In the genomic region with DNA sequence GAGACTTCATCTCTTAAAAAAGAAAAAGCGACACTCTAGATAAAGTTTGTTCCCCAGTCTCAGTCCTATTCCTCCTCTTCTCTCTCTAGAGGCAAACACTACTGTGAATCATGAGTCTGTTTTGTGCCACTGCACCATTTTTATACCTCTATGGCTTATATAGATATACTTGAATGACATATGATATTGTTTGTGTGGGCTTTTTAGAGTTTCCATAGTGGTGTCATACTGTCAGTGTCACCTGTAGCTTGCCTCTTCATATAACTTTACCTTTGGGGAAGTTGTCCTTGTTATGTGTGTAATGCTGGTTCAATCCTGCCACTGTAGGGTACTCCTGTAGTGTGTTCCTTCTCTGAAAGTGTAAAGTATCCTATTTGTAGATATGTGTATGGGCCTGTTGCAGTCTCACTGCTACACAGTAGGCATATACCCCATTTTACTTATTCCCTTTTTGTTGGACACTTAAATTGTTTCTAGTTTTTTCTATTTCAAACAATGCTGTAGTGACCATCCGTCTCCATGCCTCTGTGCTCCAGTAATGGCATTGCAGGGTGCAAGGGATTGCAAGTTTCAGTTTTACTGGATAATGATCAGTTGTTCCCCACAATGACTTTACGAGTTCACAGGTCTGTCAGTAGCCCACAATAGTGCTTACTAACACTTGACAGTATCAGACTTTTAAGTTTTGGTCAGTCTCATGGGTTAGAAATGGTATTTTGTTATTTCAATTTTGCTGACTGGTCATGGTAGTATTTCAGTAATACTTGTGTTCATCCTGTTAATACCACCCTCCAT, we compare ENCODE assay signal across 10 cellular contexts. TPM values are rescaled to one million over a fixed set of nuclear protein-coding genes. Genes with fewer than 3 reads are reported as not detected.
A peak's percentile ranks its signal among the peaks of the same experiment; 100 is the strongest.
DNase-seq lines count a peak whose midpoint lies in the region; ATAC-seq, FAIRE-seq and TF ChIP-seq lines count a peak whose summit lies in the region.
"Had no signal": no experiment of that assay in that cellular context is flagged by ENCODE, and none has a peak within 500 bp of the region (broad histone marks: within the 10 kb centered on the region; RNA-seq: fewer than 3 reads in every experiment).

No MANE protein-coding gene starts in this region.

- intact Hi-C loops in left ventricle myocardium inferior (cut with micrococcal nuclease), result no loop called here
- intact Hi-C loops in heart left ventricle (cut with DNase I), result no loop called here
- intact Hi-C loops in lower lobe of right lung (cut with DNase I), result no loop called here
- intact Hi-C loops in upper lobe of right lung (cut with DNase I), result no loop called here

- in situ Hi-C loops in G401 (cut with HindIII; ENCODE audit: low sequenced_read_pairs), result no loop called here

- no peaks in the 10 kb centered on the region for H3K9me3 Mint-ChIP-seq in activated naive CD8-positive, alpha-beta T cell treated with anti-CD3 and anti-CD28 coated beads, Interleukin-2, amount 50 U/mL, for 24 hours

- no peaks in the 10 kb centered on the region for H3K27me3 ChIP-seq in left ventricle myocardium inferior (ENCODE audit: low read depth)
- H3K27me3 ChIP-seq in heart left ventricle, result no peaks in the 10 kb centered on the region
- no peaks in the 10 kb centered on the region for H3K27me3 ChIP-seq in lower lobe of right lung (ENCODE audit: low read depth)
- no peaks in the 10 kb centered on the region for H3K27me3 ChIP-seq in upper lobe of right lung

- DNase-seq in left ventricle myocardium inferior, result no peak
- DNase-seq in heart left ventricle, result no peak
- no peak for DNase-seq in activated naive CD8-positive, alpha-beta T cell treated with anti-CD3 and anti-CD28 coated beads, Interleukin-2, amount 50 U/mL, for 24 hours
- DNase-seq in lower lobe of right lung, result no peak
- DNase-seq in upper lobe of right lung, result no peak
- DNase-seq in islet precursor cell, result no peak
- DNase-seq in HTR-8/SVneo (ENCODE audit: insufficient read length, low spot score), result no peak
- DNase-seq in G401 (ENCODE audit: low spot score), result no peak
- DNase-seq: aorta, MM.1S had no signal

- no peak for TF ChIP-seq POLR2A in heart left ventricle (IDR thresholded peaks at IDR 0.05)

- FAIRE-seq in HTR-8/SVneo (lab: Jason Lieb, UNC), result no peak

- H3K4me1 ChIP-seq in left ventricle myocardium inferior (peaks cover 63% of the 10 kb centered on the region), heart left ventricle (peaks cover 0 to 51% (median 44%) of the 10 kb centered on the region in 12 donors), lower lobe of right lung (peaks cover 46% of the 10 kb centered on the region), upper lobe of right lung (peaks cover 42% of the 10 kb centered on the region)

- peaks cover 16% of the 10 kb centered on the region for H3K36me3 Mint-ChIP-seq in activated naive CD8-positive, alpha-beta T cell treated with anti-CD3 and anti-CD28 coated beads, Interleukin-2, amount 50 U/mL, for 24 hours (ENCODE audit: low read depth)

- H3K27ac ChIP-seq in left ventricle myocardium inferior (replicated peaks) (no peak overlapping the region), heart left ventricle (peak overlapping the region in 2 of 12 donors; percentile 12 to 99), lower lobe of right lung (peak overlapping the region; percentile 31), upper lobe of right lung (peak overlapping the region; percentile 15)

- H3K36me3 ChIP-seq in left ventricle myocardium inferior, result peaks cover 12% of the 10 kb centered on the region
- H3K36me3 ChIP-seq in heart left ventricle, result peaks cover 0 to 43% (median 29%) of the 10 kb centered on the region in 9 donors
- peaks cover 34% of the 10 kb centered on the region for H3K36me3 ChIP-seq in lower lobe of right lung
- peaks cover 35% of the 10 kb centered on the region for H3K36me3 ChIP-seq in upper lobe of right lung

- H3K27me3 Mint-ChIP-seq in activated naive CD8-positive, alpha-beta T cell treated with anti-CD3 and anti-CD28 coated beads, Interleukin-2, amount 50 U/mL, for 24 hours, result peaks cover 1% of the 10 kb centered on the region

- no peak for TF ChIP-seq CTCF in left ventricle myocardium inferior (IDR thresholded peaks at IDR 0.05; ENCODE audit: borderline replicate concordance)
- no peak for TF ChIP-seq CTCF in heart left ventricle (IDR thresholded peaks at IDR 0.05)
- no peak for TF ChIP-seq CTCF in lower lobe of right lung (IDR thresholded peaks at IDR 0.05)
- TF ChIP-seq CTCF in upper lobe of right lung (IDR thresholded peaks at IDR 0.05), result no peak

- peak overlapping the region; percentile 91 for H3K4me3 Mint-ChIP-seq in activated naive CD8-positive, alpha-beta T cell treated with anti-CD3 and anti-CD28 coated beads, Interleukin-2, amount 50 U/mL, for 24 hours

- WGBS in heart left ventricle, 4 donors, result 28 to 37% (median 34%) methylated on average over 3 of the region's 3 CpGs

- peak overlapping the region; percentile 85 for H3K27ac Mint-ChIP-seq in activated naive CD8-positive, alpha-beta T cell treated with anti-CD3 and anti-CD28 coated beads, Interleukin-2, amount 50 U/mL, for 24 hours

- ATAC-seq in heart left ventricle (no peak), lower lobe of right lung (no peak), upper lobe of right lung (no peak)
- peak; percentile 48 for ATAC-seq in activated naive CD8-positive, alpha-beta T cell treated with anti-CD3 and anti-CD28 coated beads, Interleukin-2, amount 50 U/mL, for 24 hours

- H3K4me3 ChIP-seq in left ventricle myocardium inferior (peak overlapping the region; percentile 34), heart left ventricle (peak overlapping the region in 5 of 12 donors; percentile 8 to 97 (median 14)), lower lobe of right lung (peak overlapping the region; percentile 9), upper lobe of right lung (peak overlapping the region; percentile 19)

- H3K9me3 ChIP-seq in left ventricle myocardium inferior (replicated peaks) (no peaks in the 10 kb centered on the region), heart left ventricle (no peaks in the 10 kb centered on the region), lower lobe of right lung (no peaks in the 10 kb centered on the region), upper lobe of right lung (no peaks in the 10 kb centered on the region)

- H3K4me1 Mint-ChIP-seq in activated naive CD8-positive, alpha-beta T cell treated with anti-CD3 and anti-CD28 coated beads, Interleukin-2, amount 50 U/mL, for 24 hours, result peaks cover 72% of the 10 kb centered on the region

RNA-seq across cellular contexts. Expression of gene PRMT2, which starts 2.7 kb away (rescaled TPM):
- total RNA-seq in left ventricle myocardium inferior (56.4 TPM), heart left ventricle (10 to 100 TPM; 35.1 to 74.8 (median 56.4) TPM), lower lobe of right lung (121 TPM), upper lobe of right lung (114 TPM)
- 10 to 100 TPM; 27.3 to 53.1 TPM for polyA plus RNA-seq in heart left ventricle
- total RNA-seq in G401 (2014; rRNA removed; shearing (Covaris generic)), result 84.4 and 112 TPM in 2 replicates

RNA-seq across cellular contexts. Expression of gene S100B, which starts 33.3 kb away (rescaled TPM):
- 2.8 TPM for total RNA-seq in left ventricle myocardium inferior
- 10 to 100 TPM in 2 of 9 donors, 1 to 10 TPM in 5, under 1 TPM in 2; 0.49 to 36.3 (median 3.3) TPM for total RNA-seq in heart left ventricle
- polyA plus RNA-seq in heart left ventricle, result 1 to 10 TPM; 2.8 to 6.4 TPM
- 4.5 TPM for total RNA-seq in lower lobe of right lung
- total RNA-seq in upper lobe of right lung, result 4.5 TPM
- total RNA-seq in G401 (2014; rRNA removed; shearing (Covaris generic)), result not detected in 2 replicates
